Comparison of ENCODE assay signal across 8 cellular contexts in the genomic region with DNA sequence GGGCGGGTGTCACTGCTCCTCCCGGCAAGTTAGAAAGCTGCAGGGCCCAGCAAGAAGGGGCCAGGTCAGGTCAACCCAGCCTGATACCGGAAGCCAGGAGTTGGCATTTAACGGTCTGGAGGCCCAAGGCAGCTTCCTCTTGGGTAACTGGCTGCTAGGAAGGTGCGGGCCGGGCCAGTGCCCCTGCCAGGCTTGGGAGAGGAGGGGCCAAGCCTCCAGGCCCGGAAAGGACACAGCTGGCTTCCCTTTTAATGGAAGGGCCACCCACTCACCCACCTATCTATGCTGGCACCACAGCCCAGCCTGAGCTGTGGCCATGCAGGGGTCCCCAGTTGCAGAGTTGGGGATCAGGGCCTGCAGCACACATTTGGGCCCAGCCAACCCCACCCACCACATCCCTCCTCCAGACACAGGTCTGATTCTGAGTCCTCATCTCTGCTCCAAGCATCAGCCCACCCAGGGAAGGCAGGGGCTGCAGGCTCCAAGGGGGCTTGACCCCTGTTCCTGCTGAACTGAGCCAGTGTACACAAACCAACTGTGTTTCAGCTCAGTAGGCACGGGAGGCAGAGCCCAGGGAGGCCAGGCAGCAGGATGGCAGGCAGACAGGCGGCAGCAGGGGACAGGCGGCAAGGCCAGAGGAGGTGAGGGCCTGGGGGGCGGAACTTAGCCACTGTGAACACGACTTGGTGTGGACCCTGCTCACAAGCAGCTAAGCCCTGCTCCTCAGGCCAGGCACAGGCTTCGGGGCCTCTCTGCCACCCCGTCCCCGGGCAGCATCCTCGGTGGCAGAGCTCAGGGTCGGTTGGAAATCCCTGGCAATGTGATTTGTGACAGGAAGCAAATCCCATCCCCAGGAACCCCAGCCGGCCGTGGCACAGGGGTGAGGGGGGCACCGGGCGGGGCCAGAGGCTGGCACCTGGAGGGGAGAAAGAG. TPM values are rescaled to one million over a fixed set of nuclear protein-coding genes. Genes with fewer than 3 reads are reported as not detected.
DNase-seq lines count a peak whose midpoint lies in the region; TF ChIP-seq lines count a peak whose summit lies in the region.

No MANE protein-coding gene starts in this region.

- H2AFZ ChIP-seq in OCI-LY7 (ENCODE audit: low read length) (peak overlapping the region; percentile 56; the same call in 1 of the 2 replicates), osteoblast (ENCODE audit: low read length) (no peak overlapping the region), neural progenitor cell (replicated peaks) (no peak overlapping the region)

- H3K9ac ChIP-seq in neural progenitor cell = no peak overlapping the region

- peaks cover 6% of the 10 kb centered on the region for H3K36me3 Mint-ChIP-seq in neural progenitor cell

- no peaks in the 10 kb centered on the region for H3K9me2 ChIP-seq in OCI-LY7 (ENCODE audit: insufficient read depth, low read length)

- POLR2A ChIA-PET in OCI-LY7 (lab: Charles Lee) = interaction anchor here (0.5 to 1.9 kb wide), 4 partner anchors 10 to 88 kb away, joined by 5 to 6 read pairs (median 5); partner anchors contain the start of gene C19orf53

- H3K27me3 ChIP-seq in dorsolateral prefrontal cortex (no peaks in the 10 kb centered on the region), osteoblast (ENCODE audit: insufficient read depth, low read length) (no peaks in the 10 kb centered on the region), neural progenitor cell (no peaks in the 10 kb centered on the region)

- H4K20me1 ChIP-seq in OCI-LY7 (ENCODE audit: insufficient read depth, low read length) (no peaks in the 10 kb centered on the region), osteoblast (ENCODE audit: insufficient read depth, low read length) (peaks cover 75% of the 10 kb centered on the region), neural progenitor cell (ENCODE audit: low read depth) (no peaks in the 10 kb centered on the region)

- intact Hi-C loops in OCI-LY7 (cut with micrococcal nuclease; ENCODE audit: unreplicated experiment) = loop anchor here (10.0 kb wide), 2 partner anchors 51 to 671 kb away; no protein-coding TSS in a partner anchor
- intact Hi-C loops in dorsolateral prefrontal cortex (cut with DNase I) = no loop called here

- H3K9me3 ChIP-seq in OCI-LY7 (ENCODE audit: low read length) (no peaks in the 10 kb centered on the region), osteoblast (ENCODE audit: low read depth, low read length) (no peaks in the 10 kb centered on the region), neural progenitor cell (ENCODE audit: low read depth) (no peaks in the 10 kb centered on the region)

- no peak overlapping the region for H3K27ac Mint-ChIP-seq in neural progenitor cell

- H3F3A ChIP-seq in neural progenitor cell (ENCODE audit: low read depth) = peaks cover 13% of the 10 kb centered on the region

- H3K4me1 ChIP-seq in OCI-LY7 (ENCODE audit: insufficient read depth, low read length, poor library complexity, severe bottlenecking) = peaks cover 65% of the 10 kb centered on the region
- H3K4me1 ChIP-seq in osteoblast (ENCODE audit: insufficient read depth, low read length) = peaks cover 52% of the 10 kb centered on the region
- no peaks in the 10 kb centered on the region for H3K4me1 ChIP-seq in neural progenitor cell

- no TSS peak for BruUV-seq in OCI-LY7 (replicated peaks; lab: Mats Ljungman, UMichigan)

- TF ChIP-seq CTCF in OCI-LY7 (conservative IDR thresholded peaks at IDR 0.05; ENCODE audit: low read length) (no peak), dorsolateral prefrontal cortex (IDR thresholded peaks at IDR 0.05 in 54 of 56, conservative IDR thresholded peaks at IDR 0.05 in 2 of 56; ENCODE audit: low read depth in 1 of 56, partially characterized antibody in 56 of 56) (no peak), osteoblast (IDR thresholded peaks at IDR 0.05; ENCODE audit: extremely low read depth, low read depth, low read length) (no peak), GM10266 (IDR thresholded peaks at IDR 0.05; ENCODE audit: control insufficient read depth, insufficient read depth, low read depth, missing control alignments) (no peak), neural progenitor cell (IDR thresholded peaks at IDR 0.05) (no peak)

- H3K4me2 ChIP-seq in OCI-LY7 (ENCODE audit: low read length) = peak overlapping the region; percentile 71
- H3K4me2 ChIP-seq in osteoblast (ENCODE audit: insufficient read depth, low read length) = peak overlapping the region; percentile 39
- no peak overlapping the region for H3K4me2 ChIP-seq in neural progenitor cell

- H3K79me2 ChIP-seq in OCI-LY7 (ENCODE audit: insufficient read depth, low read depth, low read length) (no peaks in the 10 kb centered on the region), osteoblast (ENCODE audit: insufficient read depth, low read length) (peaks cover 80% of the 10 kb centered on the region), neural progenitor cell (ENCODE audit: low read depth) (no peaks in the 10 kb centered on the region)

- peaks cover 20% of the 10 kb centered on the region for H3K4me1 Mint-ChIP-seq in neural progenitor cell

- H3K36me3 ChIP-seq in OCI-LY7 (ENCODE audit: insufficient read depth, low read length) = no peaks in the 10 kb centered on the region
- peaks cover 61% of the 10 kb centered on the region for H3K36me3 ChIP-seq in osteoblast (ENCODE audit: insufficient read depth, low read length)
- H3K36me3 ChIP-seq in neural progenitor cell = no peaks in the 10 kb centered on the region

- DNase-seq in Caki2 (ENCODE audit: low read depth) (peak; percentile 51), OCI-LY7 (ENCODE audit: low spot score) (peak; percentile 55), dorsolateral prefrontal cortex (no peak), osteoblast (ENCODE audit: insufficient read length, low spot score, missing footprints) (peak; percentile 86), GM10266 (ENCODE audit: extremely low spot score) (no peak), NCI-H774 (lab: John Stamatoyannopoulos, UW) (no peak), neural progenitor cell (ENCODE audit: low spot score) (no peak)
- no peak for DNase-seq in stimulated activated CD4-positive, alpha-beta T cell treated with anti-CD3 and anti-CD28 coated beads, Interleukin-12 subunit alpha, Interleukin-12 subunit beta, amount 100 ng/mL, for 4 hours

- peaks cover 2% of the 10 kb centered on the region for H3K27me3 Mint-ChIP-seq in neural progenitor cell (ENCODE audit: insufficient read depth, low read depth)

- H3K4me3 ChIP-seq in OCI-LY7 (ENCODE audit: low read depth, low read length, poor library complexity, severe bottlenecking) (peak overlapping the region; percentile 33), dorsolateral prefrontal cortex (peak overlapping the region in 8 of 59 donors; percentile 1 to 17 (median 4)), osteoblast (ENCODE audit: insufficient read depth, low read length) (peak overlapping the region; percentile 16), neural progenitor cell (no peak overlapping the region)

- H3K9me3 Mint-ChIP-seq in neural progenitor cell = no peaks in the 10 kb centered on the region

- CTCF ChIA-PET in OCI-LY7 (lab: Charles Lee; ENCODE audit: unreplicated experiment) = no interaction called here

- in situ Hi-C loops in Caki2 (cut with HindIII; ENCODE audit: low pct_unique_long_range_greater_than_20kb, low sequenced_read_pairs) = no loop called here

- H3K27ac ChIP-seq in OCI-LY7 (ENCODE audit: low read depth, low read length, poor library complexity, severe bottlenecking) (peak overlapping the region; percentile 67), dorsolateral prefrontal cortex (peak overlapping the region in 54 of 59 donors; percentile 16 to 96 (median 77)), osteoblast (ENCODE audit: low read depth, low read length) (peak overlapping the region; percentile 74), neural progenitor cell (no peak overlapping the region)

- H3K4me3 Mint-ChIP-seq in neural progenitor cell = no peak overlapping the region

RNA-seq across cellular contexts. Expression of gene ZSWIM4, which starts 40.8 kb away (rescaled TPM):
- total RNA-seq in Caki2 (2014; rRNA removed; shearing (Covaris generic); ENCODE audit: low replicate concordance) = 6.2 and 6.3 TPM in 2 replicates
- total RNA-seq in OCI-LY7 (2014; rRNA removed; shearing (Covaris generic)) = 3.7 and 5.0 TPM in 2 replicates
- total RNA-seq in OCI-LY7 (2022) (10.8 and 13.4 TPM in 2 replicates), dorsolateral prefrontal cortex (1 to 10 TPM; 4.0 to 10.0 (median 6.6) TPM), osteoblast (6.8 and 9.0 TPM in 2 replicates), neural progenitor cell (ENCODE audit: low replicate concordance) (6.7 and 20.4 TPM in 2 replicates)

RNA-seq across cellular contexts. Expression of gene NANOS3, which starts 40.9 kb away (rescaled TPM):
- total RNA-seq in Caki2 (2014; rRNA removed; shearing (Covaris generic); ENCODE audit: low replicate concordance) = not detected in 2 replicates
- total RNA-seq in OCI-LY7 (2014; rRNA removed; shearing (Covaris generic)) = not detected in 2 replicates
- total RNA-seq in OCI-LY7 (2022) (not detected in 2 replicates), dorsolateral prefrontal cortex (10 to 100 TPM in 110 of 120 experiments, 1 to 10 TPM in 10; 4.1 to 33.8 (median 17.0) TPM), osteoblast (0.59 TPM in 1 of 2 replicates, not detected in the other), neural progenitor cell (ENCODE audit: low replicate concordance) (not detected in 2 replicates)

Comparison
In these comparisons a context has a peak if more than half of its experiments do, and no peak if none do; other contexts are left out.
1. DNase-seq: peak in Caki2 (single experiment), OCI-LY7 (single experiment) and osteoblast (single experiment); none in dorsolateral prefrontal cortex (0 of 10), GM10266 (single experiment), NCI-H774 (single experiment), stimulated activated CD4-positive, alpha-beta T cell treated with anti-CD3 and anti-CD28 coated beads, Interleukin-12 subunit alpha, Interleukin-12 subunit beta, amount 100 ng/mL, for 4 hours (single experiment) and neural progenitor cell (single experiment).